ENCODE assay signal across 1 cellular context in genomic region chr2:112794841-112795240, GRCh38.
TF ChIP-seq lines count a peak whose summit lies in the region.

No MANE protein-coding gene starts in this region.

TF ChIP-seq in K562, 482 proteins besides CTCF, POLR2A, EP300 and RAD21 (continued from another document):
- TF ChIP-seq SMAD1 (IDR thresholded peaks at IDR 0.05; ENCODE audit: low read depth, low read length, partially characterized antibody) (no peak), HNRNPK (IDR thresholded peaks at IDR 0.05; ENCODE audit: low read depth, low read length, poor library complexity, severe bottlenecking) (no peak)
